In the genomic region with DNA sequence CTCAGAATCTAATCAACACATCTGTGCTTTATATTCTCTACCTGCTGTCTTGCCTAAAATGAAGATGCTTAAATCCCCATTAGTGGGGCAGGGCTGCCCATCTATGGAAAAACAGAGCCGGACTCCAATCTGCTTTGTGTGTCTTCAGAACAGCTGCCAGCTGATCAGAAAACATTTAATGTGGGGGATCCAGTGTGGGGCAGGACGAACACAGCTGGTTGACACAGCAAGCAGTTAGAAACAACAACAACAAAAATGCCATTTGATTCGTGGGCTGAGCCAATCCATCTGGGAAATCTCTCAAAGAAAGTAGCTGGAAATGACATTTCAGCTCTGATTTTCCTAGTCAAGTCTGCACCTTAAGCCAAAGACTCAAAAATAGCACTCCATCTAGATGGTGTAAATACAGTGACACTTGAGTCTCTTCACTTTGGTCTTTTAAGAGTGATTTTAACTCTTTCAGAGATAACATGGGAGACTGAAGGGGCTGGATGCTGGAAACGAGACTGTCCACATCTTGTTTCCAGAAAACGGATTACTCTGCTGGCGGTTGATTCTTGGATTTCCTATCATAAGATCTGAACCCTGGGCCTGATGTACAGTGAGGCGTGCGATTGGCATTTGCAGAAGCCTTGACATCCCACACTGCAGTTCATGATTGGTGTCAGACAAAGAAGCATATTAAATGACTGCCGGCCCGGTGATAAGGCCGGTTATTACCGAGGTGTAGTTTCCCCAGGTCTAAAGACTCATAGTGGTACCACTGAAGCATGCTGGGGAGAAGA, we compare ENCODE assay signal across 15 cellular contexts.
DNase-seq lines count a peak whose midpoint lies in the region; ATAC-seq lines count a peak whose summit lies in the region.
"Had no signal": no experiment of that assay in that cellular context is flagged by ENCODE, and none has a peak within 500 bp of the region (broad histone marks: within the 10 kb centered on the region; RNA-seq: fewer than 3 reads in every experiment).

No MANE protein-coding gene starts in this region.

- no peaks in the 10 kb centered on the region for H3K9me3 ChIP-seq in mesodermal cell (ENCODE audit: control insufficient read depth, low read length)

- WGBS in mesodermal cell (ENCODE audit: insufficient coverage in 2 of 2), 2 experiments = 93% methylated on average over 7 to 10 of the region's 12 CpGs

- ATAC-seq in HG02610 (IDR thresholded peaks at IDR 0.05; ENCODE audit: unreplicated experiment) = no peak
- ATAC-seq: GM12878 had no signal

- peak; percentile 36 for DNase-seq in NCI-H2227 treated with DMSO at 0.1 percent for 48 hours (lab: John Stamatoyannopoulos, UW)
- no peak for DNase-seq in NCI-H2227 (lab: John Stamatoyannopoulos, UW; ENCODE audit: unreplicated experiment)
- peak in 5 of 61 donors; percentile 6 to 28 (median 17) for DNase-seq in caudate nucleus (lab: John Stamatoyannopoulos, UW)
- peak; percentile 56 for DNase-seq in superior temporal gyrus (ENCODE audit: extremely low spot score)
- DNase-seq in NCI-H1105 treated with DMSO at 0.1 percent for 48 hours (lab: John Stamatoyannopoulos, UW) = no peak
- DNase-seq in activated T-cell treated with anti-CD3 and anti-CD28 coated beads, Interleukin-2, amount 50 U/mL, for 48 hours = no peak
- DNase-seq: DMS79, HCEC 1CT, NCI-H1417 treated with DMSO at 0.1 percent for 48 hours, NCI-H2081 treated with DMSO at 0.1 percent for 48 hours, NCI-H774 had no signal

- peak overlapping the region; percentile 65 for H3K27ac ChIP-seq in caudate nucleus (ENCODE audit: low read depth, low read length)
- H3K27ac ChIP-seq in mesodermal cell (ENCODE audit: low read depth, low read length, severe bottlenecking) = peak overlapping the region; percentile 58
- H3K27ac ChIP-seq: C4-2B had no signal

- no peaks in the 10 kb centered on the region for H3K36me3 ChIP-seq in mesodermal cell (ENCODE audit: control insufficient read depth, insufficient read depth, low read length)

- no peak overlapping the region for H3K4me3 ChIP-seq in mesodermal cell (ENCODE audit: extremely low read depth, insufficient read depth, low read length, poor library complexity, severe bottlenecking)
- H3K4me3 ChIP-seq: GM12878 had no signal

- H3K4me1 ChIP-seq in mesodermal cell (ENCODE audit: control insufficient read depth, insufficient read depth, low read length, poor library complexity, severe bottlenecking) = peaks cover 6% of the 10 kb centered on the region

Comparison
In these comparisons a context has a peak if more than half of its experiments do, and no peak if none do; other contexts are left out.
1. DNase-seq: peak in NCI-H2227 treated with DMSO at 0.1 percent for 48 hours (single experiment) and superior temporal gyrus (single experiment); none in NCI-H2227 (single experiment), NCI-H1105 treated with DMSO at 0.1 percent for 48 hours (single experiment) and activated T-cell treated with anti-CD3 and anti-CD28 coated beads, Interleukin-2, amount 50 U/mL, for 48 hours (0 of 2).